ENCODE assay signal across 29 cellular contexts in the genomic region with DNA sequence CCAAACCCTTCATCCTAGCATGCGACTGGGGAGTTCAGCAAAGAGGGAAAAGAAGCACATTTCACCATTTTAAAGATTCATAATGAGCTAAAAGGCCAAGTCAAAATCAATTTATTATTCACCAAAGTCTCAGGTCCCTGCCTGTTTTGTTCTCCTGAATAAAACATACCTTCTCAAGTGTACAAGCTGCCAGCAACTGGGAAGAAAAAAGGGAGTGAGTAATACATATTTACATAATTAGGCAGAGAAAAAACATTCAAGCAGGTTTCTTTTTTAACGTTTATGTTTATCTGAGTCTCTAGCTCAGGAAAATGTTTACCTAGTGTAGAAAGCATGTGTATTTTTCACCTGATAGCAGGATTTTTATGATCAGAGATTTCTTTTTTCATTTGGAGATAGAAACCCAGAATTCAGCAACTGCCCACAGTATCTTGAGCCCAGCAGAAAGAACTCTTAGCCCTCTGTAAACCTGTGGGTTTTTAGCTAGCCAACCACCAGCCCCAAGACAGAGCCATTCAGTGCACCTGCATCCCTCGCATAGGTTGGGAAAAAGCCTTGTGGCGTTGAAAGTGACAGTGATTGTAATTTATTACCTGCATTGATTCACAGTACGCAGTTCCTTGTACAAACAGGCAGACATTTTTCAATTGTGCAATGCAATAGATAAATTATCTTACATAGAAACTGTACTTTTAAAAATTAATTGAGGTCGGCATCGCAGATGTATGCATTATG.
DNase-seq lines count a peak whose midpoint lies in the region; ATAC-seq and TF ChIP-seq lines count a peak whose summit lies in the region.
"Had no signal": no experiment of that assay in that cellular context is flagged by ENCODE, and none has a peak within 500 bp of the region (broad histone marks: within the 10 kb centered on the region; RNA-seq: fewer than 3 reads in every experiment).

No MANE protein-coding gene starts in this region.

- WGBS in esophagus squamous epithelium, 2 donors = 31 to 43% methylated on average over 7 of the region's 7 CpGs

- no peak overlapping the region for H3K4me3 ChIP-seq in naive thymus-derived CD4-positive, alpha-beta T cell (ENCODE audit: low read length)
- H3K4me3 ChIP-seq in esophagus squamous epithelium = no peak overlapping the region
- no peak overlapping the region for H3K4me3 ChIP-seq in OCI-LY7 (ENCODE audit: low read depth, low read length, poor library complexity, severe bottlenecking)
- H3K4me3 ChIP-seq: BLaER1, coronary artery, GM23248, left lung, MG63, Peyer's patch, testis had no signal

- intact Hi-C loops in naive thymus-derived CD4-positive, alpha-beta T cell (cut with micrococcal nuclease) = no loop called here
- intact Hi-C loops in esophagus squamous epithelium (cut with DNase I) (no loop called here), OCI-LY7 (cut with micrococcal nuclease; ENCODE audit: unreplicated experiment) (no loop called here)

- no peak for TF ChIP-seq CTCF in esophagus squamous epithelium (IDR thresholded peaks at IDR 0.05)
- TF ChIP-seq CTCF in OCI-LY7 (conservative IDR thresholded peaks at IDR 0.05; ENCODE audit: low read length) = no peak

- no peaks in the 10 kb centered on the region for H3K9me3 ChIP-seq in naive thymus-derived CD4-positive, alpha-beta T cell (ENCODE audit: control insufficient read depth in 2 of 3, low read length in 3 of 3)
- no peaks in the 10 kb centered on the region for H3K9me3 ChIP-seq in esophagus squamous epithelium
- H3K9me3 ChIP-seq in OCI-LY7 (ENCODE audit: low read length) = no peaks in the 10 kb centered on the region
- H3K9me3 ChIP-seq: BLaER1, left lung, MG63, Peyer's patch, SK-N-SH, testis had no signal

- H3K9me3 Mint-ChIP-seq in naive thymus-derived CD4-positive, alpha-beta T cell = peaks cover 0 to 8% (median 2%) of the 10 kb centered on the region in 11 donors
- H3K9me3 Mint-ChIP-seq: brain; mesothelial cell of epicardium; T-helper 2 cell treated with Interferon-gamma antibody and Interleukin-4, amounts not matched to agents 5 μg/mL and 100 μg/mL, for 36 hours had no signal

- H3K27ac ChIP-seq in naive thymus-derived CD4-positive, alpha-beta T cell (ENCODE audit: low read depth, low read length) = no peak overlapping the region
- H3K27ac ChIP-seq in esophagus squamous epithelium = no peak overlapping the region
- H3K27ac ChIP-seq in OCI-LY7 (ENCODE audit: low read depth, low read length, poor library complexity, severe bottlenecking) = no peak overlapping the region
- H3K27ac ChIP-seq: BLaER1, coronary artery, GM23248, left lung, parathyroid adenoma, Peyer's patch, testis, WERI-Rb-1 had no signal

- no peaks in the 10 kb centered on the region for H3K9me2 ChIP-seq in OCI-LY7 (ENCODE audit: insufficient read depth, low read length)
- H3K9me2 ChIP-seq: SK-N-SH had no signal

- CTCF ChIA-PET in naive thymus-derived CD4-positive, alpha-beta T cell (lab: Charles Lee) = no interaction called here
- CTCF ChIA-PET in OCI-LY7 (lab: Charles Lee; ENCODE audit: unreplicated experiment) = no interaction called here

- H3K4me1 Mint-ChIP-seq in naive thymus-derived CD4-positive, alpha-beta T cell = no peaks in the 10 kb centered on the region
- H3K4me1 Mint-ChIP-seq: activated naive CD8-positive, alpha-beta T cell treated with anti-CD3 and anti-CD28 coated beads, Interleukin-2, amount 50 U/mL, for 24 hours; mesothelial cell of epicardium had no signal

- no peaks in the 10 kb centered on the region for H4K20me1 ChIP-seq in OCI-LY7 (ENCODE audit: insufficient read depth, low read length)
- H4K20me1 ChIP-seq: BLaER1 had no signal

- H3K27me3 Mint-ChIP-seq in naive thymus-derived CD4-positive, alpha-beta T cell = peaks cover 0 to 3% (median 0%) of the 10 kb centered on the region in 5 donors
- H3K27me3 Mint-ChIP-seq: brain; IgD-negative memory B cell; natural killer cell treated with Interleukin-12 subunit alpha and Interleukin-12 subunit beta and Interleukin-15 and Interleukin-18, amount 100 ng/mL, for 72 hours had no signal

- no peaks in the 10 kb centered on the region for H3K27me3 ChIP-seq in naive thymus-derived CD4-positive, alpha-beta T cell (ENCODE audit: control insufficient read depth in 2 of 2, insufficient read depth in 2 of 2, low read length in 2 of 2)
- H3K27me3 ChIP-seq in esophagus squamous epithelium = no peaks in the 10 kb centered on the region
- H3K27me3 ChIP-seq: BLaER1, left lung, MG63, Peyer's patch, testis had no signal

- no peaks in the 10 kb centered on the region for H3K36me3 Mint-ChIP-seq in naive thymus-derived CD4-positive, alpha-beta T cell
- H3K36me3 Mint-ChIP-seq: brain; IgD-negative memory B cell; mesothelial cell of epicardium; natural killer cell treated with Interleukin-12 subunit alpha and Interleukin-12 subunit beta and Interleukin-15 and Interleukin-18, amount 100 ng/mL, for 72 hours had no signal

- DNase-seq in DMS153 (lab: John Stamatoyannopoulos, UW) (peak; percentile 82), NCI-H1417 treated with DMSO at 0.1 percent for 48 hours (lab: John Stamatoyannopoulos, UW) (peak; percentile 72), NCI-H2227 (lab: John Stamatoyannopoulos, UW; ENCODE audit: unreplicated experiment) (peak; percentile 40), SHP77 (lab: John Stamatoyannopoulos, UW) (peak; percentile 68 to 75), cerebellar nuclear complex (lab: John Stamatoyannopoulos, UW) (no peak), esophagus squamous epithelium (lab: John Stamatoyannopoulos, UW) (no peak), OCI-LY7 (ENCODE audit: low spot score) (no peak)
- DNase-seq in naive thymus-derived CD4-positive, alpha-beta T cell = no peak
- DNase-seq: activated CD4-positive, alpha-beta T cell treated with anti-CD3 and anti-CD28 coated beads, Interleukin-2, amount 50 U/mL, for 48 hours; activated effector memory CD4-positive, alpha-beta T cell treated with Interleukin-2 at 50 U/mL for 16 hours; activated naive CD8-positive, alpha-beta T cell treated with anti-CD3 and anti-CD28 coated beads, Interleukin-2, amount 50 U/mL, for 24 hours; GM23248; head of caudate nucleus; left lung; MG63; NCI-H524 treated with DMSO at 0.1 percent for 48 hours; Peyer's patch; SK-N-SH; testis; WERI-Rb-1 had no signal

- no peak overlapping the region for H3K4me3 Mint-ChIP-seq in naive thymus-derived CD4-positive, alpha-beta T cell
- H3K4me3 Mint-ChIP-seq: activated naive CD8-positive, alpha-beta T cell treated with anti-CD3 and anti-CD28 coated beads, Interleukin-2, amount 50 U/mL, for 24 hours; brain; IgD-negative memory B cell; mesothelial cell of epicardium; natural killer cell treated with Interleukin-12 subunit alpha and Interleukin-12 subunit beta and Interleukin-15 and Interleukin-18, amount 100 ng/mL, for 72 hours; T-helper 2 cell treated with Interferon-gamma antibody and Interleukin-4, amounts not matched to agents 5 μg/mL and 100 μg/mL, for 36 hours had no signal

- no peak overlapping the region for H3K4me2 ChIP-seq in OCI-LY7 (ENCODE audit: low read length)
- H3K4me2 ChIP-seq: BLaER1, SK-N-SH had no signal

- no peak for TF ChIP-seq POLR2A in esophagus squamous epithelium (IDR thresholded peaks at IDR 0.05)

- H3K36me3 ChIP-seq in naive thymus-derived CD4-positive, alpha-beta T cell (ENCODE audit: control insufficient read depth in 2 of 3, insufficient read depth in 3 of 3, low read length in 3 of 3) = no peaks in the 10 kb centered on the region
- H3K36me3 ChIP-seq in esophagus squamous epithelium (no peaks in the 10 kb centered on the region), OCI-LY7 (ENCODE audit: insufficient read depth, low read length) (no peaks in the 10 kb centered on the region)
- H3K36me3 ChIP-seq: BLaER1, left lung, MG63, Peyer's patch, WERI-Rb-1 had no signal

- POLR2A ChIA-PET in naive thymus-derived CD4-positive, alpha-beta T cell (lab: Charles Lee) = no interaction called here
- POLR2A ChIA-PET in OCI-LY7 (lab: Charles Lee) = interaction anchor here (0.5 to 1.2 kb wide), 5 partner anchors 41 to 1003 kb away, joined by 3 to 4 read pairs (median 3); no protein-coding TSS in a partner anchor

- no peak overlapping the region for H2AFZ ChIP-seq in OCI-LY7 (ENCODE audit: low read length)
- H2AFZ ChIP-seq: GM23248, parathyroid adenoma had no signal

- BruUV-seq in OCI-LY7 (replicated peaks; lab: Mats Ljungman, UMichigan) = no TSS peak

- ATAC-seq in naive thymus-derived CD4-positive, alpha-beta T cell = no peak
- ATAC-seq: activated naive CD8-positive, alpha-beta T cell treated with anti-CD3 and anti-CD28 coated beads, Interleukin-2, amount 50 U/mL, for 24 hours; left lung; natural killer cell treated with Interleukin-12 subunit alpha and Interleukin-12 subunit beta and Interleukin-15 and Interleukin-18, amount 100 ng/mL, for 72 hours; sciatic nerve had no signal

- H3K4me1 ChIP-seq in naive thymus-derived CD4-positive, alpha-beta T cell (ENCODE audit: control insufficient read depth in 2 of 2, insufficient read depth in 2 of 2, low read length in 2 of 2) = no peaks in the 10 kb centered on the region
- H3K4me1 ChIP-seq in esophagus squamous epithelium (no peaks in the 10 kb centered on the region), OCI-LY7 (ENCODE audit: insufficient read depth, low read length, poor library complexity, severe bottlenecking) (no peaks in the 10 kb centered on the region)
- H3K4me1 ChIP-seq: BLaER1, left lung, parathyroid adenoma, Peyer's patch, testis had no signal

- no peak overlapping the region for H3K27ac Mint-ChIP-seq in naive thymus-derived CD4-positive, alpha-beta T cell
- H3K27ac Mint-ChIP-seq: activated naive CD8-positive, alpha-beta T cell treated with anti-CD3 and anti-CD28 coated beads, Interleukin-2, amount 50 U/mL, for 24 hours; IgD-negative memory B cell; mesothelial cell of epicardium; natural killer cell treated with Interleukin-12 subunit alpha and Interleukin-12 subunit beta and Interleukin-15 and Interleukin-18, amount 100 ng/mL, for 72 hours; T-helper 2 cell treated with Interferon-gamma antibody and Interleukin-4, amounts not matched to agents 5 μg/mL and 100 μg/mL, for 36 hours had no signal

- no peaks in the 10 kb centered on the region for H3K79me2 ChIP-seq in OCI-LY7 (ENCODE audit: insufficient read depth, low read depth, low read length)
- H3K79me2 ChIP-seq: parathyroid adenoma had no signal

Comparison
In these comparisons a context has a peak if more than half of its experiments do, and no peak if none do; other contexts are left out.
1. DNase-seq: peak in DMS153 (single experiment), NCI-H1417 treated with DMSO at 0.1 percent for 48 hours (single experiment), NCI-H2227 (single experiment) and SHP77 (2 of 2); none in cerebellar nuclear complex (0 of 2), naive thymus-derived CD4-positive, alpha-beta T cell (0 of 9), esophagus squamous epithelium (single experiment) and OCI-LY7 (single experiment).